In genomic region chr21:25556087-25556486, GRCh38 we compare ENCODE assay signal across 15 cellular contexts.
"Had no signal": no experiment of that assay in that cellular context is flagged by ENCODE, and none has a peak within 500 bp of the region (broad histone marks: within the 10 kb centered on the region; RNA-seq: fewer than 3 reads in every experiment).

No MANE protein-coding gene starts in this region.

- H3K9me3 ChIP-seq: pancreas, sigmoid colon, SJSA1, thyroid gland had no signal

- H3K27ac Mint-ChIP-seq: naive B cell; T-helper 2 cell treated with Interferon-gamma antibody and Interleukin-4, amounts not matched to agents 5 μg/mL and 100 μg/mL, for 36 hours had no signal

- H3K4me3 ChIP-seq: hepatocyte, pancreas, sigmoid colon, SJSA1, thyroid gland had no signal

- H3K9me3 Mint-ChIP-seq: naive B cell had no signal

- H3K4me3 Mint-ChIP-seq: naive B cell; T-helper 2 cell treated with Interferon-gamma antibody and Interleukin-4, amounts not matched to agents 5 μg/mL and 100 μg/mL, for 36 hours had no signal

- H3K36me3 Mint-ChIP-seq: naive B cell had no signal

- H3K27me3 Mint-ChIP-seq: naive B cell had no signal

- DNase-seq: activated CD4-positive, CD25-positive, alpha-beta regulatory T cell; activated CD8-positive, alpha-beta memory T cell treated with anti-CD3 and anti-CD28 coated beads, Interleukin-2, amount 50 U/mL, for 48 hours; activated effector memory CD4-positive, alpha-beta T cell treated with anti-CD3 and anti-CD28 coated beads, Interleukin-2, amount 50 U/mL, for 16 hours; amniotic stem cell; caudate nucleus; naive B cell; pancreas; sigmoid colon; stimulated activated CD4-positive, alpha-beta T cell treated with anti-CD3 and anti-CD28 coated beads, Interleukin-1b, Interleukin-23, amount 100 ng/mL, for 48 hours; SW 1271; thyroid gland had no signal

- H3K4me2 ChIP-seq: hepatocyte had no signal

- H3K27ac ChIP-seq: hepatocyte, pancreas, sigmoid colon, SJSA1, thyroid gland had no signal

- H3K79me2 ChIP-seq: hepatocyte had no signal

- ATAC-seq: left lobe of liver, pancreas had no signal

- H3K36me3 ChIP-seq: pancreas, sigmoid colon, SJSA1, thyroid gland had no signal

- H3K27me3 ChIP-seq: hepatocyte, pancreas, sigmoid colon, SJSA1, thyroid gland had no signal

- H3K4me1 ChIP-seq: pancreas, SJSA1 had no signal

- H2AFZ ChIP-seq: hepatocyte had no signal
